ENCODE assay signal across 1 cellular context in genomic region chr20:62623488-62624324, GRCh38.
A peak's percentile ranks its signal among the peaks of the same experiment; 100 is the strongest.
TF ChIP-seq lines count a peak whose summit lies in the region.

No MANE protein-coding gene starts in this region.

TF ChIP-seq in HepG2, 621 proteins besides CTCF, POLR2A, EP300 and RAD21 (continued from another document and continues in another):
- TF ChIP-seq ATRX (CRISPR knock-in tag; IDR thresholded peaks at IDR 0.05; ENCODE audit: borderline replicate concordance) (peak; percentile 19; the same call in 1 of the 2 replicates), HMG20A (CRISPR knock-in tag; IDR thresholded peaks at IDR 0.05; ENCODE audit: borderline replicate concordance) (peak; percentile 72; the same call in 1 of the 2 replicates), ZNF740 (CRISPR knock-in tag; IDR thresholded peaks at IDR 0.05) (peak; percentile 61; the same call in 1 of the 2 replicates), CEBPB (IDR thresholded peaks at IDR 0.05; ENCODE audit: borderline replicate concordance, low read depth, low read length) (no peak), ZFP36L2 (CRISPR knock-in tag; IDR thresholded peaks at IDR 0.05) (peak; percentile 19; the same call in 1 of the 2 replicates), SMC3 (IDR thresholded peaks at IDR 0.05; ENCODE audit: low read length) (peak; percentile 9; the same call in 1 of the 2 replicates), E2F1 (CRISPR knock-in tag; IDR thresholded peaks at IDR 0.05) (peak; percentile 28; the same call in 1 of the 2 replicates), ZNF609 (CRISPR knock-in tag; IDR thresholded peaks at IDR 0.05; ENCODE audit: borderline replicate concordance) (peak; percentile 82), U2AF1 (optimal IDR thresholded peaks at IDR 0.05; ENCODE audit: low read depth, low read length) (peak; percentile 97), BHLHE40 (IDR thresholded peaks at IDR 0.05; ENCODE audit: low read length) (no peak), ZNF784 (CRISPR knock-in tag; IDR thresholded peaks at IDR 0.05; ENCODE audit: borderline replicate concordance) (peak; percentile 61; the same call in 1 of the 2 replicates), MYNN (CRISPR knock-in tag; IDR thresholded peaks at IDR 0.05; ENCODE audit: low read depth) (0 out of 2 replicates have a peak, but pooled peaks have one; percentile 23), ZNF782 (CRISPR knock-in tag; IDR thresholded peaks at IDR 0.05; ENCODE audit: borderline replicate concordance) (peak; percentile 27; the same call in 1 of the 2 replicates), HNF1A (IDR thresholded peaks at IDR 0.05; ENCODE audit: low read depth) (peak; percentile 55; the same call in 1 of the 2 replicates), HNF1A (CRISPR knock-in tag; IDR thresholded peaks at IDR 0.05; ENCODE audit: borderline replicate concordance) (peak; percentile 79), TOPORS (CRISPR knock-in tag; IDR thresholded peaks at IDR 0.05) (peak; percentile 64), KAT8 (CRISPR knock-in tag; IDR thresholded peaks at IDR 0.05) (peak; percentile 82), ZNF616 (CRISPR knock-in tag; IDR thresholded peaks at IDR 0.05; ENCODE audit: low read depth) (peak; percentile 54; the same call in 1 of the 2 replicates), CCDC6 (CRISPR knock-in tag; IDR thresholded peaks at IDR 0.05) (peak; percentile 97), CHD2 (IDR thresholded peaks at IDR 0.05; ENCODE audit: low read depth, low read length) (no peak; the same call in 1 of the 2 replicates), CENPT (CRISPR knock-in tag; IDR thresholded peaks at IDR 0.05; ENCODE audit: low read depth) (0 out of 2 replicates have a peak, but pooled peaks have one; percentile 17), HMGXB4 (CRISPR knock-in tag; IDR thresholded peaks at IDR 0.05; ENCODE audit: borderline replicate concordance in 1 of 2, low read depth in 1 of 2) (peak in 1 of 2 experiments; percentile 94; a peak in 1 of 4 replicates), ZNF567 (CRISPR knock-in tag; IDR thresholded peaks at IDR 0.05; ENCODE audit: borderline replicate concordance) (peak; percentile 15; the same call in 1 of the 2 replicates), ATF2 (CRISPR knock-in tag; IDR thresholded peaks at IDR 0.05) (peak; percentile 69; the same call in 1 of the 2 replicates), ZNF260 (CRISPR knock-in tag; IDR thresholded peaks at IDR 0.05; ENCODE audit: borderline replicate concordance, low read depth) (no peak), ZSCAN31 (CRISPR knock-in tag; IDR thresholded peaks at IDR 0.05; ENCODE audit: low read depth) (peak; percentile 75), ZNF556 (CRISPR knock-in tag; IDR thresholded peaks at IDR 0.05; ENCODE audit: borderline replicate concordance) (peak; percentile 96; the same call in 1 of the 2 replicates), GTF2F1 (IDR thresholded peaks at IDR 0.05; ENCODE audit: low read length) (no peak), STAT5B (CRISPR knock-in tag; IDR thresholded peaks at IDR 0.05) (peak; percentile 72; the same call in 1 of the 2 replicates), FUBP1 (CRISPR knock-in tag; IDR thresholded peaks at IDR 0.05; ENCODE audit: borderline replicate concordance) (no peak), ZNF670 (CRISPR knock-in tag; IDR thresholded peaks at IDR 0.05; ENCODE audit: borderline replicate concordance) (peak; percentile 92; the same call in 1 of the 2 replicates), ZNF800 (CRISPR knock-in tag; IDR thresholded peaks at IDR 0.05) (peak; percentile 93), ZC3H4 (CRISPR knock-in tag; IDR thresholded peaks at IDR 0.05; ENCODE audit: borderline replicate concordance) (0 out of 2 replicates have a peak, but pooled peaks have one; percentile 88), MEIS1 (CRISPR knock-in tag; IDR thresholded peaks at IDR 0.05; ENCODE audit: borderline replicate concordance) (peak; percentile 84; the same call in 1 of the 2 replicates), ZNF768 (CRISPR knock-in tag; IDR thresholded peaks at IDR 0.05) (peak; percentile 56; the same call in 1 of the 2 replicates), ZNF749 (CRISPR knock-in tag; IDR thresholded peaks at IDR 0.05; ENCODE audit: borderline replicate concordance) (no peak; the same call in none of the 2 replicates), ZSCAN29 (CRISPR knock-in tag; conservative IDR thresholded peaks at IDR 0.05) (peak; percentile 77; the same call in 1 of the 2 replicates), KLF11 (CRISPR knock-in tag; IDR thresholded peaks at IDR 0.05) (peak; percentile 22; the same call in 1 of the 2 replicates), ZNF317 (CRISPR knock-in tag; IDR thresholded peaks at IDR 0.05) (peak; percentile 81), WIZ (CRISPR knock-in tag; IDR thresholded peaks at IDR 0.05) (no peak), GZF1 (CRISPR knock-in tag; IDR thresholded peaks at IDR 0.05) (no peak; the same call in 1 of the 2 replicates), NR2F1 (CRISPR knock-in tag; IDR thresholded peaks at IDR 0.05) (peak; percentile 30 to 65; a peak in 2 of 4 replicates), KDM4B (CRISPR knock-in tag; IDR thresholded peaks at IDR 0.05) (peak; percentile 82; the same call in 1 of the 2 replicates)
